In the genomic region with DNA sequence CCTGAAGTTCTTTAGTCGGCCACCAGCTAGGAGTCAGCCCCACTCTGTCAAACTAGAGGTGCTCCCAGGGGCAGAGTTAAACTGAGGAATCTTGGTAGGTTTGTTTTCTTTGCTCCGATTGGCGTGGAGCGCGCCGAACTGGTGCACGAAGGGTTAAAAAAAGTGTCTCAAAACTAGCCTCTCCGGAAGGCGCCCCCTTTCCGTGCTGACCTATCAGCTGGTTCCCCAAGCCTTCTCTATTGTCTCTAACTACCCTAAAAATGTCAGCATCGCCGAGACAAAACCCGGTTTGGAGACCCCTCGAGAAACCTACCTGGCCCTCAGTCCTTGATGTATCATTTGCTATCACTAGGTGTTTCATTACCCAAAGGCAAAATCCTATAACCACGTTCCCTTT, we compare ENCODE assay signal across 8 cellular contexts. TPM values are rescaled to one million over a fixed set of nuclear protein-coding genes. Genes with fewer than 3 reads are reported as not detected.
DNase-seq lines count a peak whose midpoint lies in the region; ATAC-seq and TF ChIP-seq lines count a peak whose summit lies in the region.

No MANE protein-coding gene starts in this region.

- peak; percentile 65 for DNase-seq in EL
- no peak for DNase-seq in Panc1 (ENCODE audit: low read depth, low spot score)
- DNase-seq in renal cortical epithelial cell (ENCODE audit: low read depth), result peak; percentile 16
- no peak for DNase-seq in endothelial cell (ENCODE audit: low spot score)
- DNase-seq in BE2C, result no peak
- no peak for DNase-seq in NCI-H526 treated with DMSO at 0.1 percent for 48 hours (lab: John Stamatoyannopoulos, UW)

- H3K4me1 ChIP-seq in Panc1 (ENCODE audit: control insufficient read depth, insufficient read depth, low read length) (peaks cover 39% of the 10 kb centered on the region), gastroesophageal sphincter (peaks cover 3 to 59% (median 10%) of the 10 kb centered on the region in 3 donors), BE2C (no peaks in the 10 kb centered on the region)

- peaks cover 15% of the 10 kb centered on the region for H3K4me1 Mint-ChIP-seq in endothelial cell (ENCODE audit: unreplicated experiment)

- no peaks in the 10 kb centered on the region for H3K9me3 Mint-ChIP-seq in endothelial cell (ENCODE audit: unreplicated experiment)

- WGBS in gastroesophageal sphincter (ENCODE audit: low coverage in 1 of 2), 2 donors, result 0% methylated on average over 6 to 15 of the region's 15 CpGs

- TF ChIP-seq POLR2A in gastroesophageal sphincter (IDR thresholded peaks at IDR 0.05), result no peak

- BruUV-seq in Panc1 (replicated peaks; lab: Mats Ljungman, UMichigan), result no TSS peak

- TF ChIP-seq EP300 in gastroesophageal sphincter (IDR thresholded peaks at IDR 0.05), result no peak

- H3K4me3 ChIP-seq in Panc1 (ENCODE audit: low read depth in 2 of 2, low read length in 2 of 2), result peak overlapping the region; percentile 97 to 98
- peak overlapping the region; percentile 55 to 77 for H3K4me3 ChIP-seq in gastroesophageal sphincter
- no peak overlapping the region for H3K4me3 ChIP-seq in BE2C (ENCODE audit: low read depth, low read length)

- ATAC-seq in Panc1, result no peak
- no peak for ATAC-seq in gastroesophageal sphincter
- ATAC-seq in GM18498 (IDR thresholded peaks at IDR 0.05; ENCODE audit: unreplicated experiment), result no peak

- in situ Hi-C loops in Panc1 (cut with HindIII; ENCODE audit: low pct_unique_long_range_greater_than_20kb, low sequenced_read_pairs), result no loop called here

- intact Hi-C loops in Panc1 (cut with micrococcal nuclease; ENCODE audit: unreplicated experiment), result loop anchor here (5.0 kb wide), 1 partner anchor 115 kb away; no protein-coding TSS in a partner anchor

- H3K27ac Mint-ChIP-seq in endothelial cell (ENCODE audit: unreplicated experiment), result no peak overlapping the region

- H3K27me3 ChIP-seq in Panc1 (ENCODE audit: control insufficient read depth, insufficient read depth, low read length), result no peaks in the 10 kb centered on the region
- no peaks in the 10 kb centered on the region for H3K27me3 ChIP-seq in gastroesophageal sphincter
- H3K27me3 ChIP-seq in BE2C, result no peaks in the 10 kb centered on the region; the same call in 1 of the 2 replicates

- H3K4me3 Mint-ChIP-seq in endothelial cell (ENCODE audit: unreplicated experiment), result no peak overlapping the region

- no peaks in the 10 kb centered on the region for H3K36me3 Mint-ChIP-seq in endothelial cell (ENCODE audit: low read depth, unreplicated experiment)

- CTCF ChIA-PET in Panc1 (lab: Charles Lee), result no interaction called here

- H3K36me3 ChIP-seq in Panc1 (ENCODE audit: control insufficient read depth, insufficient read depth, low read length), result no peaks in the 10 kb centered on the region
- H3K36me3 ChIP-seq in gastroesophageal sphincter, result no peaks in the 10 kb centered on the region
- no peaks in the 10 kb centered on the region for H3K36me3 ChIP-seq in BE2C

- TF ChIP-seq CTCF in Panc1 (IDR thresholded peaks at IDR 0.05), result no peak; the same call in 1 of the 2 replicates
- TF ChIP-seq CTCF in gastroesophageal sphincter (IDR thresholded peaks at IDR 0.05), result peak in 2 of 4 experiments; percentile 11 to 31
- TF ChIP-seq CTCF in endothelial cell (IDR thresholded peaks at IDR 0.05; ENCODE audit: unreplicated experiment), result no peak
- TF ChIP-seq CTCF in BE2C (IDR thresholded peaks at IDR 0.05; ENCODE audit: low read depth, low read length), result no peak

- peaks cover 6% of the 10 kb centered on the region for H3K27me3 Mint-ChIP-seq in endothelial cell (ENCODE audit: unreplicated experiment)

- peak overlapping the region; percentile 100 for H3K27ac ChIP-seq in Panc1 (ENCODE audit: low read length)
- H3K27ac ChIP-seq in gastroesophageal sphincter, result peak overlapping the region; percentile 19 to 89 (median 84)

- H3K9me3 ChIP-seq in Panc1 (ENCODE audit: control insufficient read depth, insufficient read depth, low read depth, low read length) (no peaks in the 10 kb centered on the region), gastroesophageal sphincter (no peaks in the 10 kb centered on the region), BE2C (no peaks in the 10 kb centered on the region)

- POLR2A ChIA-PET in Panc1 (lab: Charles Lee), result no interaction called here

RNA-seq across cellular contexts. Expression of gene TGFB2, which starts 2.2 kb away (rescaled TPM):
- total RNA-seq in Panc1 (2021; ENCODE audit: unreplicated experiment), result 58.9 TPM
- polyA plus RNA-seq in Panc1 (2012; ENCODE audit: insufficient read length), result 26.8 TPM
- 1 to 10 TPM; 3.3 to 9.4 (median 6.8) TPM for total RNA-seq in gastroesophageal sphincter
- 47.4 and 69.3 TPM in 2 replicates for total RNA-seq in renal cortical epithelial cell
- 0.62 TPM for total RNA-seq in endothelial cell (ENCODE audit: unreplicated experiment)
- polyA plus RNA-seq in BE2C (2012; ENCODE audit: insufficient read depth, insufficient read length, low read depth), result not detected

Comparison
In these comparisons a context has a peak if more than half of its experiments do, and no peak if none do; other contexts are left out.
1. DNase-seq: peak in EL (single experiment) and renal cortical epithelial cell (single experiment); none in Panc1 (single experiment), endothelial cell (single experiment), BE2C (single experiment) and NCI-H526 treated with DMSO at 0.1 percent for 48 hours (single experiment).